In the genomic region with DNA sequence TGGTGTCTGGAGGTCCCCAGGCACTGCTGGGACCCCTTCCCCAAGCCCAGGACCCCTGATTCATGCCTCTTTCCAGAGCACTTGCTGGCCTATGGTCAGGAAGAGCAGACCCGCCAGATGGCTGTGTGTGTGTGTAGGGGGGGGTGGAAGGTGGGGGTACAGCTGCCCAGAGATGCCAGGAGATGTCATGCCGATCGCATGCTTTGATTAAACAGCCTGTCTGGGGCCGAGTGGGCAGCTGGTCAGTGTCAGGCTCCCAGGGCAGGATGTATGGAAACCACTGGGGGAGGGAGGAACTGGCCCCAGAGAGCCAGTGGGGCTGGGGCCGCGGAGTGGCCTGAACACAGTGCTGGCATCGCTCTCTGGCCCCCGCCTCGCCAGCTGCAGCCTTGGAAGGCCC, we compare ENCODE assay signal across 1 cellular context.
TF ChIP-seq lines count a peak whose summit lies in the region.

No MANE protein-coding gene starts in this region.

TF ChIP-seq in IMR-90, 13 proteins besides CTCF, POLR2A, EP300 and RAD21:
- TF ChIP-seq SMC3 (IDR thresholded peaks at IDR 0.05; ENCODE audit: low read depth, low read length) (no peak), NFE2L2 (IDR thresholded peaks at IDR 0.05; ENCODE audit: low read depth, low read length) (no peak), CHD1 (IDR thresholded peaks at IDR 0.05; ENCODE audit: low read depth, low read length) (no peak), FOS (IDR thresholded peaks at IDR 0.05; ENCODE audit: low read depth, low read length) (no peak), MAFK (IDR thresholded peaks at IDR 0.05; ENCODE audit: low read depth, low read length) (no peak)
